In the genomic region with DNA sequence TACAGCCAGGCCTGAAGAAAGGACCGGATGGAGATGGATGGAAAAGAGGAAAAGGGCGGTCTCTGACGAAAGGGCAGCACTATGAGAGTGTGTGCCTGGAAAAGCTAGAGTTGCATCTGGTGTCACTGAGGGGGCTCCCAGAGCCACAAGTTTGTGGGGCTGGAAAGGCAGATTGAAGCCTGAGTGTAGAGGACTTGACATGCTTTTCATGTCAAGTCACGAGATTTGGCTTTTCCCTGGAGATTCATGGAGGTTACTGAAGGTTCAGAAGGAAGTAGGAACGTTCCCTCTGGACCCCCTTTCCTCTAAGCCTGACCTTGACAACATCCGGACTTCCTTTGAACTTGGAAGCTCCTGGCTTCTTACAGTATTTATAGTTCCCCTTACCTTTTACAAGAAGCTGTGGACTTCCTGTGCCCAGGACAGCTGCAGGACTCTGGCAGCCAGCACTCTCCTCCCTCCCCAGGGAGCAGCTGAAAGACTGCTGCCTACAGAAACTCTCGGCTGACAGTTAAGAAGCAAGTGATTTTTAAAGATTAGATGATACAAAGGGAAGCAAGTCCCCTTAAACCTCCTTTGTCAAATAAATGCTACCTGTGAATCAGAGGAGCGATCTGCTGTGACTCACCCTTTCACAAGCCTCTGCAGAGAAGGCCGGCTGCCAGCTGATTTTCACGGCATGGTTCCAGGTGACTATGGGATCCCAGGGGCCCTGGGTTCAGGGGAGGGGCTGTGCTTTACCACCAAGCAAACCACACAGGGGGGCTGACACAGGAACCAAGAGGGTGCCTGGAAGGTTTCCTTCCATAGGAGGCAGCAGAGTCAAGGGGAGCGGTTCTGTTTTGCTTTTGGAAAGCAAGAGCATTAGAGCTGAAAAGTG, we compare ENCODE assay signal across 1 cellular context.
A peak's percentile ranks its signal among the peaks of the same experiment; 100 is the strongest.
TF ChIP-seq lines count a peak whose summit lies in the region.

No MANE protein-coding gene starts in this region.

TF ChIP-seq in GM12878, 131 proteins besides CTCF, POLR2A, EP300 and RAD21:
- TF ChIP-seq, protein P1, sequence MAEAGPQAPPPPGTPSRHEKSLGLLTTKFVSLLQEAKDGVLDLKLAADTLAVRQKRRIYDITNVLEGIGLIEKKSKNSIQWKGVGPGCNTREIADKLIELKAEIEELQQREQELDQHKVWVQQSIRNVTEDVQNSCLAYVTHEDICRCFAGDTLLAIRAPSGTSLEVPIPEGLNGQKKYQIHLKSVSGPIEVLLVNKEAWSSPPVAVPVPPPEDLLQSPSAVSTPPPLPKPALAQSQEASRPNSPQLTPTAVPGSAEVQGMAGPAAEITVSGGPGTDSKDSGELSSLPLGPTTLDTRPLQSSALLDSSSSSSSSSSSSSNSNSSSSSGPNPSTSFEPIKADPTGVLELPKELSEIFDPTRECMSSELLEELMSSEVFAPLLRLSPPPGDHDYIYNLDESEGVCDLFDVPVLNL (IDR thresholded peaks at IDR 0.05; ENCODE audit: low read depth, low read length) = no peak
- peak; percentile 28; the same call in 1 of the 2 replicates for TF ChIP-seq RUNX3 (IDR thresholded peaks at IDR 0.05; ENCODE audit: low read length)
- no peak for TF ChIP-seq SMARCA5 (IDR thresholded peaks at IDR 0.05)
- peak; percentile 26; the same call in 1 of the 2 replicates for TF ChIP-seq SMC3 (IDR thresholded peaks at IDR 0.05; ENCODE audit: borderline replicate concordance, low read length)
- TF ChIP-seq IRF5 (IDR thresholded peaks at IDR 0.05; ENCODE audit: borderline replicate concordance) = no peak
- TF ChIP-seq ZZZ3 (IDR thresholded peaks at IDR 0.05; ENCODE audit: control insufficient read depth, insufficient read length, low read depth) = no peak
- TF ChIP-seq RB1 (IDR thresholded peaks at IDR 0.05; ENCODE audit: borderline replicate concordance) = no peak
- TF ChIP-seq POU2F2 (IDR thresholded peaks at IDR 0.05; ENCODE audit: borderline replicate concordance, low read depth, low read length) = no peak
